29 cellular contexts compared by ENCODE assay signal in genomic region chr13:47249296-47249695, GRCh38.
"Had no signal": no experiment of that assay in that cellular context is flagged by ENCODE, and none has a peak within 500 bp of the region (broad histone marks: within the 10 kb centered on the region; RNA-seq: fewer than 3 reads in every experiment).

No MANE protein-coding gene starts in this region.

- H3K4me1 ChIP-seq: SJCRH30 had no signal

- H3K36me3 Mint-ChIP-seq: activated naive CD8-positive, alpha-beta T cell treated with anti-CD3 and anti-CD28 coated beads, Interleukin-2, amount 10 ng/mL, durations not matched to agents 7 days and 5 days had no signal

- H3K9me3 Mint-ChIP-seq: activated CD4-positive, alpha-beta T cell treated with anti-CD3 and anti-CD28 coated beads, Interleukin-2, amount 10 ng/mL, durations not matched to agents 24 days and 14 days; activated naive CD8-positive, alpha-beta T cell treated with anti-CD3 and anti-CD28 coated beads, Interleukin-2, amount 10 ng/mL, durations not matched to agents 7 days and 5 days; T-helper 1 cell treated with Interleukin-12 subunit alpha and Interleukin-12 subunit beta and Interleukin-4 antibody, amounts not matched to agents 30 μg/mL and 1 μg/mL, for 36 hours; T-helper 2 cell treated with Interferon-gamma antibody and Interleukin-4, amounts not matched to agents 5 μg/mL and 100 μg/mL, for 36 hours had no signal

- ATAC-seq: activated CD8-positive, alpha-beta T cell treated with anti-CD3 and anti-CD28 coated beads for 36 hours; activated T-cell treated with anti-CD3 and anti-CD28 coated beads, Interleukin-2, amount 50 U/mL, for 72 hours; activated T-helper 17 cell treated with anti-CD3 and anti-CD28 coated beads, Interleukin-2, amount 50 U/mL, for 72 hours had no signal

- H3K27ac ChIP-seq: brain microvascular endothelial cell, SJCRH30, SK-N-MC had no signal

- H3K9me3 ChIP-seq: MG63, SJCRH30 had no signal

- H3K27me3 ChIP-seq: brain microvascular endothelial cell, MG63, SJCRH30 had no signal

- H3K27ac Mint-ChIP-seq: activated CD4-positive, alpha-beta T cell treated with anti-CD3 and anti-CD28 coated beads, Interleukin-2, amount 10 ng/mL, durations not matched to agents 24 days and 14 days; activated CD8-positive, alpha-beta T cell treated with anti-CD3 and anti-CD28 coated beads for 36 hours; activated naive CD8-positive, alpha-beta T cell treated with anti-CD3 and anti-CD28 coated beads, Interleukin-2, amount 10 ng/mL, durations not matched to agents 7 days and 5 days; activated T-cell treated with anti-CD3 and anti-CD28 coated beads, Interleukin-2, amount 50 U/mL, for 72 hours; activated T-helper 17 cell treated with anti-CD3 and anti-CD28 coated beads, Interleukin-2, amount 50 U/mL, for 72 hours; T-helper 1 cell treated with Interleukin-12 subunit alpha and Interleukin-12 subunit beta and Interleukin-4 antibody, amounts not matched to agents 30 μg/mL and 1 μg/mL, for 36 hours; T-helper 2 cell treated with Interferon-gamma antibody and Interleukin-4, amounts not matched to agents 5 μg/mL and 100 μg/mL, for 36 hours had no signal

- H3K4me3 Mint-ChIP-seq: activated CD4-positive, alpha-beta T cell treated with anti-CD3 and anti-CD28 coated beads, Interleukin-2, amount 10 ng/mL, durations not matched to agents 24 days and 14 days; activated CD8-positive, alpha-beta T cell treated with anti-CD3 and anti-CD28 coated beads for 36 hours; activated naive CD8-positive, alpha-beta T cell treated with anti-CD3 and anti-CD28 coated beads, Interleukin-2, amount 10 ng/mL, durations not matched to agents 7 days and 5 days; activated T-cell treated with anti-CD3 and anti-CD28 coated beads, Interleukin-2, amount 50 U/mL, for 72 hours; activated T-helper 17 cell treated with anti-CD3 and anti-CD28 coated beads, Interleukin-2, amount 50 U/mL, for 72 hours; T-helper 1 cell treated with Interleukin-12 subunit alpha and Interleukin-12 subunit beta and Interleukin-4 antibody, amounts not matched to agents 30 μg/mL and 1 μg/mL, for 36 hours; T-helper 2 cell treated with Interferon-gamma antibody and Interleukin-4, amounts not matched to agents 5 μg/mL and 100 μg/mL, for 36 hours had no signal

- H3K4me1 Mint-ChIP-seq: activated CD4-positive, alpha-beta T cell treated with anti-CD3 and anti-CD28 coated beads, Interleukin-2, amount 10 ng/mL, durations not matched to agents 24 days and 14 days; activated naive CD8-positive, alpha-beta T cell treated with anti-CD3 and anti-CD28 coated beads, Interleukin-2, amount 10 ng/mL, durations not matched to agents 7 days and 5 days; activated T-helper 17 cell treated with anti-CD3 and anti-CD28 coated beads, Interleukin-2, amount 50 U/mL, for 72 hours had no signal

- FAIRE-seq: TTC549 had no signal

- H3K4me3 ChIP-seq: MG63, SJCRH30, SK-N-MC had no signal

- DNase-seq: activated CD4-positive, alpha-beta T cell treated with anti-CD3 and anti-CD28 coated beads, Interleukin-2, amount 10 ng/mL, durations not matched to agents 24 days and 14 days; activated CD4-positive, alpha-beta T cell treated with anti-CD3 and anti-CD28 coated beads, Interleukin-2, amount 50 U/mL, for 4 hours; activated CD8-positive, alpha-beta T cell treated with anti-CD3 and anti-CD28 coated beads for 36 hours; activated effector memory CD4-positive, alpha-beta T cell treated with anti-CD3 and anti-CD28 coated beads, Interleukin-2, amount 50 U/mL, for 16 hours; activated naive CD4-positive, alpha-beta T cell; activated naive CD4-positive, alpha-beta T cell treated with anti-CD3 and anti-CD28 coated beads, Interleukin-2, amount 50 U/mL, for 16 hours; activated naive CD8-positive, alpha-beta T cell treated with anti-CD3 and anti-CD28 coated beads, Interleukin-2, amount 10 ng/mL, durations not matched to agents 7 days and 5 days; activated T-cell treated with anti-CD3 and anti-CD28 coated beads, Interleukin-2, amount 50 U/mL, for 1 hour; activated T-cell treated with anti-CD3 and anti-CD28 coated beads, Interleukin-2, amount 50 U/mL, for 72 hours; anterior cingulate cortex; brain microvascular endothelial cell; central memory CD4-positive, alpha-beta T cell; Kasumi-1; MG63; NCI-H1048; NCI-H1105 treated with DMSO at 0.1 percent for 48 hours; NCI-H1436; NCI-H1694; NCI-H1930; NCI-H2081 treated with DMSO at 0.1 percent for 48 hours; NCI-H345; NCI-H524 treated with DMSO at 0.1 percent for 48 hours; SHP77; SJCRH30 had no signal

- H3K36me3 ChIP-seq: brain microvascular endothelial cell, MG63, SJCRH30 had no signal

- H3K27me3 Mint-ChIP-seq: activated CD4-positive, alpha-beta T cell treated with anti-CD3 and anti-CD28 coated beads, Interleukin-2, amount 10 ng/mL, durations not matched to agents 24 days and 14 days; activated CD8-positive, alpha-beta T cell treated with anti-CD3 and anti-CD28 coated beads for 36 hours; activated naive CD8-positive, alpha-beta T cell treated with anti-CD3 and anti-CD28 coated beads, Interleukin-2, amount 10 ng/mL, durations not matched to agents 7 days and 5 days had no signal
